Comparison of ENCODE assay signal across 18 cellular contexts in genomic region chrX:66162331-66162822, GRCh38. TPM values are rescaled to one million over a fixed set of nuclear protein-coding genes. Genes with fewer than 3 reads are reported as not detected.
DNase-seq lines count a peak whose midpoint lies in the region; ATAC-seq and TF ChIP-seq lines count a peak whose summit lies in the region.
"Had no signal": no experiment of that assay in that cellular context is flagged by ENCODE, and none has a peak within 500 bp of the region (broad histone marks: within the 10 kb centered on the region; RNA-seq: fewer than 3 reads in every experiment).

No MANE protein-coding gene starts in this region.

- H2AFZ ChIP-seq in PC-9 = no peak overlapping the region

- H3K79me2 ChIP-seq in PC-9 (ENCODE audit: low read depth) = no peaks in the 10 kb centered on the region

- peak in 2 of 3 donors; percentile 62 to 81 for DNase-seq in Peyer's patch
- peak; percentile 50 to 71 for DNase-seq in left colon
- DNase-seq in PC-9 = no peak
- no peak for DNase-seq in suprapubic skin (ENCODE audit: low spot score in 2 of 2)
- no peak for DNase-seq in endodermal cell
- DNase-seq: activated CD4-positive, alpha-beta memory T cell treated with anti-CD3 and anti-CD28 coated beads for 36 hours; amygdala; esophagus squamous epithelium; hippocampal formation; KG1; left cardiac atrium; NCI-H2029; T-helper 9 cell had no signal

- H3K27ac Mint-ChIP-seq in endodermal cell = no peak overlapping the region
- H3K27ac Mint-ChIP-seq: activated CD4-positive, alpha-beta memory T cell treated with anti-CD3 and anti-CD28 coated beads for 36 hours; activated T-helper 17 cell treated with anti-CD3 and anti-CD28 coated beads, Interleukin-2, amount 50 U/mL, for 72 hours had no signal

- no peaks in the 10 kb centered on the region for H3K27me3 ChIP-seq in Peyer's patch
- no peaks in the 10 kb centered on the region for H3K27me3 ChIP-seq in PC-9 (ENCODE audit: insufficient read depth, low read depth)
- no peaks in the 10 kb centered on the region for H3K27me3 ChIP-seq in suprapubic skin
- no peaks in the 10 kb centered on the region for H3K27me3 ChIP-seq in endodermal cell (ENCODE audit: control insufficient read depth, insufficient read depth, low read length, poor library complexity, severe bottlenecking)
- H3K27me3 ChIP-seq: esophagus squamous epithelium had no signal

- H3K4me1 Mint-ChIP-seq in endodermal cell = no peaks in the 10 kb centered on the region
- H3K4me1 Mint-ChIP-seq: activated T-helper 17 cell treated with anti-CD3 and anti-CD28 coated beads, Interleukin-2, amount 50 U/mL, for 72 hours had no signal

- no peaks in the 10 kb centered on the region for H3K36me3 ChIP-seq in Peyer's patch
- no peaks in the 10 kb centered on the region for H3K36me3 ChIP-seq in PC-9 (ENCODE audit: low read depth)
- no peaks in the 10 kb centered on the region for H3K36me3 ChIP-seq in suprapubic skin
- H3K36me3 ChIP-seq in endodermal cell (ENCODE audit: control insufficient read depth, insufficient read depth, low read length) = peaks cover 1% of the 10 kb centered on the region
- H3K36me3 ChIP-seq: esophagus squamous epithelium had no signal

- 58% methylated on average over 2 of the region's 2 CpGs for WGBS in suprapubic skin
- WGBS in endodermal cell (ENCODE audit: insufficient coverage in 1 of 2, insufficient read length in 1 of 2), 2 experiments = 95 to 100% methylated on average over 1 to 2 of the region's 2 CpGs

- no peaks in the 10 kb centered on the region for H3F3A ChIP-seq in PC-9 (ENCODE audit: insufficient read depth, low read depth)

- H3K27ac ChIP-seq in Peyer's patch (peak overlapping the region in 3 of 4 donors; percentile 46 to 89 (median 77)), PC-9 (no peak overlapping the region), suprapubic skin (no peak overlapping the region), endodermal cell (ENCODE audit: low read depth, low read length) (no peak overlapping the region)
- H3K27ac ChIP-seq: esophagus squamous epithelium had no signal

- no peaks in the 10 kb centered on the region for H3K9me2 ChIP-seq in PC-9 (ENCODE audit: insufficient read depth)

- no TSS peak for BruUV-seq in PC-9 (replicated peaks; lab: Mats Ljungman, UMichigan)

- H3K4me3 ChIP-seq in Peyer's patch (peak overlapping the region in 3 of 4 donors; percentile 14 to 53 (median 51)), PC-9 (no peak overlapping the region), suprapubic skin (no peak overlapping the region), endodermal cell (ENCODE audit: low read length) (no peak overlapping the region)
- H3K4me3 ChIP-seq: esophagus squamous epithelium had no signal

- H3K27me3 Mint-ChIP-seq in endodermal cell (ENCODE audit: insufficient read depth) = no peaks in the 10 kb centered on the region
- H3K27me3 Mint-ChIP-seq: activated CD4-positive, alpha-beta memory T cell treated with anti-CD3 and anti-CD28 coated beads for 36 hours; activated T-helper 17 cell treated with anti-CD3 and anti-CD28 coated beads, Interleukin-2, amount 50 U/mL, for 72 hours had no signal

- ATAC-seq in GM18858 (IDR thresholded peaks at IDR 0.05; ENCODE audit: unreplicated experiment) (peak; percentile 59), HG03342 (IDR thresholded peaks at IDR 0.05; ENCODE audit: unreplicated experiment) (peak; percentile 59), left colon (peak; percentile 85), HG03439 (IDR thresholded peaks at IDR 0.05; ENCODE audit: unreplicated experiment) (no peak)
- ATAC-seq: activated T-helper 17 cell treated with anti-CD3 and anti-CD28 coated beads, Interleukin-2, amount 50 U/mL, for 72 hours; left cardiac atrium; Right ventricle myocardium inferior had no signal

- peaks cover 31% of the 10 kb centered on the region for H3K9me3 Mint-ChIP-seq in endodermal cell
- H3K9me3 Mint-ChIP-seq: activated CD4-positive, alpha-beta memory T cell treated with anti-CD3 and anti-CD28 coated beads for 36 hours; activated T-helper 17 cell treated with anti-CD3 and anti-CD28 coated beads, Interleukin-2, amount 50 U/mL, for 72 hours had no signal

- H3K4me1 ChIP-seq in Peyer's patch (no peaks in the 10 kb centered on the region), PC-9 (replicated peaks; ENCODE audit: insufficient read depth) (no peaks in the 10 kb centered on the region), suprapubic skin (no peaks in the 10 kb centered on the region), endodermal cell (ENCODE audit: control insufficient read depth, insufficient read depth, low read length) (no peaks in the 10 kb centered on the region)
- H3K4me1 ChIP-seq: esophagus squamous epithelium had no signal

- H3K9ac ChIP-seq in endodermal cell (ENCODE audit: extremely low read depth, low read length, poor library complexity, severe bottlenecking) = no peak overlapping the region

- intact Hi-C loops in left colon (cut with DNase I, micrococcal nuclease) = no loop called here
- intact Hi-C loops in PC-9 (cut with micrococcal nuclease; ENCODE audit: unreplicated experiment) = no loop called here

- no peak for TF ChIP-seq EP300 in suprapubic skin (IDR thresholded peaks at IDR 0.05)

- no peak overlapping the region for H3K4me2 ChIP-seq in PC-9

- CTCF ChIA-PET in PC-9 (lab: Charles Lee) = no interaction called here

- H3K36me3 Mint-ChIP-seq in endodermal cell (ENCODE audit: low read depth) = peaks cover 2% of the 10 kb centered on the region
- H3K36me3 Mint-ChIP-seq: activated CD4-positive, alpha-beta memory T cell treated with anti-CD3 and anti-CD28 coated beads for 36 hours had no signal

- no peak overlapping the region for H3K4me3 Mint-ChIP-seq in endodermal cell
- H3K4me3 Mint-ChIP-seq: activated CD4-positive, alpha-beta memory T cell treated with anti-CD3 and anti-CD28 coated beads for 36 hours; activated T-helper 17 cell treated with anti-CD3 and anti-CD28 coated beads, Interleukin-2, amount 50 U/mL, for 72 hours had no signal

- H3K9me3 ChIP-seq in Peyer's patch = no peaks in the 10 kb centered on the region
- H3K9me3 ChIP-seq in PC-9 (ENCODE audit: insufficient read depth, low read depth) = no peaks in the 10 kb centered on the region
- H3K9me3 ChIP-seq in suprapubic skin = no peaks in the 10 kb centered on the region
- H3K9me3 ChIP-seq in endodermal cell (ENCODE audit: control insufficient read depth, low read length) = no peaks in the 10 kb centered on the region
- H3K9me3 ChIP-seq: esophagus squamous epithelium had no signal

- TF ChIP-seq CTCF in Peyer's patch (IDR thresholded peaks at IDR 0.05) = no peak
- no peak for TF ChIP-seq CTCF in PC-9 (conservative IDR thresholded peaks at IDR 0.05)
- TF ChIP-seq CTCF in suprapubic skin (IDR thresholded peaks at IDR 0.05) = no peak
- no peak for TF ChIP-seq CTCF in endodermal cell (conservative IDR thresholded peaks at IDR 0.05)

- TF ChIP-seq POLR2A in Peyer's patch (IDR thresholded peaks at IDR 0.05) = peak; percentile 45 to 79
- no peak for TF ChIP-seq POLR2A in suprapubic skin (IDR thresholded peaks at IDR 0.05)

- H4K20me1 ChIP-seq in PC-9 (ENCODE audit: insufficient read depth) = no peaks in the 10 kb centered on the region

- POLR2A ChIA-PET in PC-9 (lab: Charles Lee; ENCODE audit: unreplicated experiment) = no interaction called here

RNA-seq across cellular contexts. Expression of gene HEPH, which starts 1.7 kb away (rescaled TPM):
- total RNA-seq in Peyer's patch (100 to 1,000 TPM in 3 of 4 donors, 10 to 100 TPM in 1; 65.2 to 249 (median 231) TPM), left colon (100 to 1,000 TPM; 241 to 301 TPM), PC-9 (2021) (not detected in 2 replicates), suprapubic skin (1 to 10 TPM; 2.8 to 9.8 (median 8.8) TPM), endodermal cell (10 to 100 TPM; 76.2 to 88.1 TPM)
- 68.7 TPM for polyA plus RNA-seq in endodermal cell (2013, experiment 1 of 2)
- 63.4 TPM for polyA plus RNA-seq in endodermal cell (2013, experiment 2 of 2)
- total RNA-seq: activated CD4-positive, alpha-beta memory T cell treated with anti-CD3 and anti-CD28 coated beads for 36 hours; activated T-helper 17 cell treated with anti-CD3 and anti-CD28 coated beads, Interleukin-2, amount 50 U/mL, for 72 hours had no signal

Comparison
In these comparisons a context has a peak if more than half of its experiments do, and no peak if none do; other contexts are left out.
1. DNase-seq: peak in Peyer's patch (2 of 3) and left colon (2 of 2); none in PC-9 (0 of 2), suprapubic skin (0 of 2) and endodermal cell (single experiment).
2. H3K27ac ChIP-seq: peak in Peyer's patch (3 of 4); none in PC-9 (single experiment), suprapubic skin (single experiment) and endodermal cell (single experiment).
3. H3K4me3 ChIP-seq: peak in Peyer's patch (3 of 4); none in PC-9 (single experiment), suprapubic skin (single experiment) and endodermal cell (single experiment).
4. POLR2A ChIP-seq: peak in Peyer's patch (2 of 2); none in suprapubic skin (0 of 2).
5. RNA of gene HEPH, which starts 1.7 kb away (total RNA-seq): 241 to 301 TPM in left colon, 65.2 to 249 TPM in Peyer's patch and 76.2 to 88.1 TPM in endodermal cell; 2.8 to 9.8 TPM in suprapubic skin and not detected in PC-9; every median in the first group is over 4 times any median in the second.